22 cellular contexts compared by ENCODE assay signal in the genomic region with DNA sequence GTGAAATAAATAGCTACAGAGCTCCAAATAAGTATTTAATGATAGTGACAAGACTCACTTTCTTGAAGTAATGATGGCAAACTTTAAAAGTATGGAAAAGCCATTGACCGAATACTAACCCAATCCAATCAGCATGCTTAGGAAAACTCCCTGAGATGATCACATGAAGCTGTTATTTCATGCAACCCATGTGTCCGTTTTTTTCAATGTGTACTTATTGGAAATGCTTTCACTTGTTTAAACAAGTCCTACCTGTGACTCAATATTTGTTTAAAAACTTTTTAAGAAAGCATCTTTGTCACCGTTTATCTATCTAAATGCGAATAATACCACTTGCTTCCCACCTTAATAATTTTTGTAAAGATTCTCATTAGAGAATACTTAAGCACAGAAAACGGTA.
DNase-seq lines count a peak whose midpoint lies in the region; ATAC-seq, FAIRE-seq and TF ChIP-seq lines count a peak whose summit lies in the region.
"Had no signal": no experiment of that assay in that cellular context is flagged by ENCODE, and none has a peak within 500 bp of the region (broad histone marks: within the 10 kb centered on the region; RNA-seq: fewer than 3 reads in every experiment).

No MANE protein-coding gene starts in this region.

- H3K9me3 ChIP-seq in RWPE2 (ENCODE audit: severe bottlenecking) (no peaks in the 10 kb centered on the region), small intestine (ENCODE audit: control insufficient read depth, low read depth) (no peaks in the 10 kb centered on the region)
- H3K9me3 ChIP-seq: SJSA1 had no signal

- H3K27me3 ChIP-seq in RWPE2 (ENCODE audit: insufficient read depth, poor library complexity, severe bottlenecking) (no peaks in the 10 kb centered on the region), foreskin keratinocyte (no peaks in the 10 kb centered on the region), small intestine (ENCODE audit: control insufficient read depth in 2 of 2, insufficient read depth in 2 of 2, low read length in 2 of 2) (no peaks in the 10 kb centered on the region)
- H3K27me3 ChIP-seq: SJSA1 had no signal

- FAIRE-seq in small intestine (lab: Jason Lieb, UNC), result no peak
- FAIRE-seq: GM12878, TTC549 had no signal

- no peak overlapping the region for H3K4me3 Mint-ChIP-seq in nephron
- H3K4me3 Mint-ChIP-seq in T-cell, result no peak overlapping the region
- H3K4me3 Mint-ChIP-seq: activated CD8-positive, alpha-beta T cell treated with anti-CD3 and anti-CD28 coated beads for 36 hours; dendritic cell treated with granulocyte-macrophage colony-stimulating factor and Interleukin-4, amounts not matched to agents 40 ng/mL and 50 ng/mL, for 4 days had no signal

- H3K9me3 Mint-ChIP-seq in nephron (no peaks in the 10 kb centered on the region), T-cell (no peaks in the 10 kb centered on the region)
- H3K9me3 Mint-ChIP-seq: activated CD8-positive, alpha-beta T cell treated with anti-CD3 and anti-CD28 coated beads for 36 hours; dendritic cell treated with granulocyte-macrophage colony-stimulating factor and Interleukin-4, amounts not matched to agents 40 ng/mL and 50 ng/mL, for 4 days; memory B cell had no signal

- ATAC-seq in RWPE2 (ENCODE audit: low read depth), result peak; percentile 26; the same call in 2 of the 3 replicates
- ATAC-seq in foreskin keratinocyte, result peak; percentile 67
- no peak for ATAC-seq in GM21825 (IDR thresholded peaks at IDR 0.05; ENCODE audit: unreplicated experiment)
- no peak for ATAC-seq in T-cell (replicated peaks in 1 of 4)
- ATAC-seq: activated CD8-positive, alpha-beta T cell treated with anti-CD3 and anti-CD28 coated beads for 36 hours; activated naive CD4-positive, alpha-beta T cell treated with anti-CD3 and anti-CD28 coated beads, Interleukin-2, amount 50 U/mL, for 72 hours; GM12878 had no signal

- H3K36me3 Mint-ChIP-seq in nephron (ENCODE audit: low read depth), result peaks cover 9% of the 10 kb centered on the region
- H3K36me3 Mint-ChIP-seq in T-cell, result no peaks in the 10 kb centered on the region
- H3K36me3 Mint-ChIP-seq: activated naive CD4-positive, alpha-beta T cell treated with anti-CD3 and anti-CD28 coated beads, Interleukin-2, amount 50 U/mL, for 72 hours; memory B cell had no signal

- no peak overlapping the region for H3K4me3 ChIP-seq in RWPE2 (ENCODE audit: severe bottlenecking)
- no peak overlapping the region for H3K4me3 ChIP-seq in small intestine (ENCODE audit: low read depth in 1 of 2, low read length in 2 of 2)
- H3K4me3 ChIP-seq: GM12878, SJSA1 had no signal

- H3K4me1 Mint-ChIP-seq in nephron (peaks cover 30% of the 10 kb centered on the region), T-cell (peaks cover 0 to 20% (median 5%) of the 10 kb centered on the region in 3 donors)

- H3K4me1 ChIP-seq in RWPE2 (ENCODE audit: insufficient read depth, poor library complexity, severe bottlenecking) (peaks cover 37% of the 10 kb centered on the region), foreskin keratinocyte (peaks cover 24% of the 10 kb centered on the region), small intestine (ENCODE audit: control insufficient read depth in 2 of 2, insufficient read depth in 1 of 2, low read depth in 1 of 2, low read length in 1 of 2) (peaks cover 0 to 9% of the 10 kb centered on the region in 2 donors)

- DNase-seq in DMS53 treated with DMSO at 0.1 percent for 48 hours (lab: John Stamatoyannopoulos, UW; ENCODE audit: unreplicated experiment), result peak; percentile 28
- no peak for DNase-seq in RWPE2 (ENCODE audit: low spot score)
- peak; percentile 58 to 81 for DNase-seq in foreskin keratinocyte
- no peak for DNase-seq in HuH-7.5 (ENCODE audit: low spot score)
- no peak for DNase-seq in small intestine
- DNase-seq in T-cell, result no peak
- DNase-seq: activated CD4-positive, alpha-beta T cell treated with anti-CD3 and anti-CD28 coated beads for 1 hour; activated CD8-positive, alpha-beta T cell treated with anti-CD3 and anti-CD28 coated beads for 36 hours; caudate nucleus; NCI-H187; NCI-H2171 treated with DMSO at 0.1 percent for 48 hours; NCI-H510A treated with DMSO at 0.1 percent for 48 hours; stimulated activated naive CD4-positive, alpha-beta T cell had no signal

- no peak for TF ChIP-seq CTCF in RWPE2 (IDR thresholded peaks at IDR 0.05; ENCODE audit: poor library complexity, severe bottlenecking)
- TF ChIP-seq CTCF in foreskin keratinocyte (conservative IDR thresholded peaks at IDR 0.05), result no peak
- TF ChIP-seq CTCF in nephron (IDR thresholded peaks at IDR 0.05; ENCODE audit: unreplicated experiment in 3 of 3), result no peak

- H3K36me3 ChIP-seq in RWPE2 (ENCODE audit: low read depth), result no peaks in the 10 kb centered on the region
- H3K36me3 ChIP-seq in small intestine (ENCODE audit: control insufficient read depth in 2 of 2, insufficient read depth in 2 of 2, low read length in 2 of 2), result no peaks in the 10 kb centered on the region
- H3K36me3 ChIP-seq: SJSA1 had no signal

- no peaks in the 10 kb centered on the region for H3K27me3 Mint-ChIP-seq in nephron (ENCODE audit: low read depth)
- H3K27me3 Mint-ChIP-seq in T-cell, result peaks cover 0 to 4% of the 10 kb centered on the region in 2 donors
- H3K27me3 Mint-ChIP-seq: activated CD8-positive, alpha-beta T cell treated with anti-CD3 and anti-CD28 coated beads for 36 hours; memory B cell had no signal

- WGBS in small intestine, 3 donors, result 60 to 77% (median 75%) methylated on average over 5 of the region's 5 CpGs

- CTCF ChIA-PET in T-cell (lab: Charles Lee), result interaction anchor here in 1 of 2 donors (0.6 kb wide), 1 partner anchor 46 kb away, joined by 3 read pairs; no protein-coding TSS in a partner anchor

- POLR2A ChIA-PET in T-cell (lab: Charles Lee), result interaction anchor here in 1 of 2 donors (0.7 kb wide), 1 partner anchor 1153 kb away, joined by 3 read pairs; no protein-coding TSS in a partner anchor

- H3K27ac Mint-ChIP-seq in nephron (peak overlapping the region in 2 of 3 experiments; percentile 75 to 93), T-cell (no peak overlapping the region)
- H3K27ac Mint-ChIP-seq: activated CD8-positive, alpha-beta T cell treated with anti-CD3 and anti-CD28 coated beads for 36 hours; activated naive CD4-positive, alpha-beta T cell treated with anti-CD3 and anti-CD28 coated beads, Interleukin-2, amount 50 U/mL, for 72 hours; memory B cell had no signal

- H3K27ac ChIP-seq in RWPE2 (ENCODE audit: poor library complexity, severe bottlenecking), result no peak overlapping the region
- H3K27ac ChIP-seq in foreskin keratinocyte, result peak overlapping the region; percentile 24
- no peak overlapping the region for H3K27ac ChIP-seq in small intestine (ENCODE audit: low read depth in 1 of 2, low read length in 1 of 2)
- H3K27ac ChIP-seq: HL-60, SJSA1 had no signal

Comparison
In these comparisons a context has a peak if more than half of its experiments do, and no peak if none do; other contexts are left out.
1. DNase-seq: peak in DMS53 treated with DMSO at 0.1 percent for 48 hours (single experiment) and foreskin keratinocyte (2 of 2); none in RWPE2 (single experiment), HuH-7.5 (single experiment), small intestine (single experiment) and T-cell (0 of 34).
2. ATAC-seq: peak in RWPE2 (single experiment) and foreskin keratinocyte (single experiment); none in GM21825 (single experiment) and T-cell (0 of 4).
3. H3K27ac Mint-ChIP-seq: peak in nephron (2 of 3); none in T-cell (0 of 2).